Comparison of ENCODE assay signal across 38 cellular contexts in the genomic region with DNA sequence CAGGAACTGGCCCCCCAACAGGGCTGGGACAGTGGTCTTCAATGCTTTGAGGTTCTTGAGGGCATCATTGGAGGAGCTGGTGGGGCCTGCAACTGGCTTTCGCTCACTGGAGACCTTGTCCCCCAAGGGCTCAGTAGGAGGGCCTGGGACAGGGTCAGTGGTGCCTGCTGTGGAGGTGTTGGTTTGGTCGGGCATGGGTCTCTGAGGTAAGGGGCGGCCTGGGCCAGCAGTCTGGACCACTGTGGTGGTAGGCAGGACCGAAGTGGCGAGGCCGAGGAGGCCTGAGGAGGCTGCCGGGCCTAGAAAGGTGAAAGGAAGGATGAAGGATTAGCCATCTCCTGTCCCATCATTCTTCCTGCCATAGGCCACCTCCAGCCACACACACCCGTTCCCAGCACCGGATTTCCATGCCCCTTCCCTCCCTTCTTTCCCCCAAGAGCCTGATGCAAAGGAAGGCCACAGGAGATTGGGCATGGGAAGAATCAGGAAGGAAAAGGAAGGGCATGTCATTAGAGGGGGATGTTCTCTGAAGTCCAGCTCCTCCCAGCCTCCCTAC. TPM values are rescaled to one million over a fixed set of nuclear protein-coding genes. Genes with fewer than 3 reads are reported as not detected.
"Had no signal": no experiment of that assay in that cellular context is flagged by ENCODE, and none has a peak within 500 bp of the region (broad histone marks: within the 10 kb centered on the region; RNA-seq: fewer than 3 reads in every experiment).

No MANE protein-coding gene starts in this region.

- H3K9me3 Mint-ChIP-seq: activated CD4-positive, alpha-beta memory T cell treated with anti-CD3 and anti-CD28 coated beads, Interleukin-2, amount 10 ng/mL, durations not matched to agents 7 days and 5 days; activated naive CD8-positive, alpha-beta T cell treated with anti-CD3 and anti-CD28 coated beads for 36 hours; activated T-cell treated with anti-CD3 and anti-CD28 coated beads, Interleukin-2, amount 50 U/mL, for 72 hours; activated T-helper 17 cell treated with anti-CD3 and anti-CD28 coated beads, Interleukin-2, amount 50 U/mL, for 72 hours; central memory CD8-positive, alpha-beta T cell; T-cell had no signal

- H3K9ac ChIP-seq: SK-N-SH had no signal

- H3K4me2 ChIP-seq: SK-N-SH had no signal

- H3K27me3 Mint-ChIP-seq: activated CD4-positive, alpha-beta memory T cell treated with anti-CD3 and anti-CD28 coated beads, Interleukin-2, amount 10 ng/mL, durations not matched to agents 7 days and 5 days; activated naive CD8-positive, alpha-beta T cell treated with anti-CD3 and anti-CD28 coated beads for 36 hours; activated T-helper 17 cell treated with anti-CD3 and anti-CD28 coated beads, Interleukin-2, amount 50 U/mL, for 72 hours; central memory CD8-positive, alpha-beta T cell; T-cell; T-helper 17 cell had no signal

- H3K27ac Mint-ChIP-seq: activated CD4-positive, alpha-beta memory T cell treated with anti-CD3 and anti-CD28 coated beads, Interleukin-2, amount 10 ng/mL, durations not matched to agents 7 days and 5 days; activated naive CD8-positive, alpha-beta T cell treated with anti-CD3 and anti-CD28 coated beads for 36 hours; activated T-cell treated with anti-CD3 and anti-CD28 coated beads, Interleukin-2, amount 50 U/mL, for 72 hours; activated T-helper 17 cell treated with anti-CD3 and anti-CD28 coated beads, Interleukin-2, amount 50 U/mL, for 72 hours; T-cell; T-helper 17 cell had no signal

- H3K4me1 Mint-ChIP-seq: activated CD4-positive, alpha-beta memory T cell treated with anti-CD3 and anti-CD28 coated beads, Interleukin-2, amount 10 ng/mL, durations not matched to agents 7 days and 5 days; activated naive CD8-positive, alpha-beta T cell treated with anti-CD3 and anti-CD28 coated beads for 36 hours; activated T-helper 17 cell treated with anti-CD3 and anti-CD28 coated beads, Interleukin-2, amount 50 U/mL, for 72 hours; central memory CD8-positive, alpha-beta T cell; T-cell had no signal

- DNase-seq: activated CD4-positive, alpha-beta memory T cell treated with anti-CD3 and anti-CD28 coated beads, Interleukin-2, amount 10 ng/mL, durations not matched to agents 7 days and 5 days; activated CD4-positive, alpha-beta T cell treated with anti-CD3 and anti-CD28 coated beads for 1 hour; activated CD4-positive, alpha-beta T cell treated with anti-CD3 and anti-CD28 coated beads for 48 hours; activated CD4-positive, CD25-positive, alpha-beta regulatory T cell; activated effector memory CD4-positive, alpha-beta T cell treated with anti-CD3 and anti-CD28 coated beads, Interleukin-2, amount 50 U/mL, for 16 hours; activated naive CD4-positive, alpha-beta T cell; activated naive CD4-positive, alpha-beta T cell treated with anti-CD3 and anti-CD28 coated beads, Interleukin-2, amount 50 U/mL, for 16 hours; activated naive CD8-positive, alpha-beta T cell treated with anti-CD3 and anti-CD28 coated beads for 36 hours; activated T-cell treated with anti-CD3 and anti-CD28 coated beads, Interleukin-2, amount 50 U/mL, for 1 hour; activated T-cell treated with anti-CD3 and anti-CD28 coated beads, Interleukin-2, amount 50 U/mL, for 72 hours; amniotic stem cell; aorta; Kasumi-1; KG1; MG63; NCI-H1092; NCI-H1417; NCI-H146; NCI-H187; NCI-H2029 treated with DMSO at 0.1 percent for 48 hours; NCI-H2107; NCI-H2171; NCI-H510A; NCI-H526; NCI-H748 treated with DMSO at 0.1 percent for 48 hours; NK-92 treated with Interleukin-12 subunit alpha and Interleukin-12 subunit beta, amount 100 ng/mL, for 24 hours; PC-3; Peyer's patch; RPMI8226; SHP77 treated with DMSO at 0.1 percent for 48 hours; SK-N-SH; T-cell; T-helper 17 cell; WERI-Rb-1 had no signal

- H3K36me3 ChIP-seq: cardiac muscle cell, MG63, Peyer's patch, SJSA1 had no signal

- H3K4me3 Mint-ChIP-seq: activated CD4-positive, alpha-beta memory T cell treated with anti-CD3 and anti-CD28 coated beads, Interleukin-2, amount 10 ng/mL, durations not matched to agents 7 days and 5 days; activated naive CD8-positive, alpha-beta T cell treated with anti-CD3 and anti-CD28 coated beads for 36 hours; activated T-cell treated with anti-CD3 and anti-CD28 coated beads, Interleukin-2, amount 50 U/mL, for 72 hours; activated T-helper 17 cell treated with anti-CD3 and anti-CD28 coated beads, Interleukin-2, amount 50 U/mL, for 72 hours; central memory CD8-positive, alpha-beta T cell; T-cell; T-helper 17 cell had no signal

- H3K4me3 ChIP-seq: cardiac muscle cell, MG63, Peyer's patch, SJSA1 had no signal

- H3K9me3 ChIP-seq: MG63, Peyer's patch, SJSA1, SK-N-SH had no signal

- H3K4me1 ChIP-seq: Peyer's patch, SJSA1 had no signal

- H3K27me3 ChIP-seq: cardiac muscle cell, MG63, Peyer's patch, SJSA1 had no signal

- H3K27ac ChIP-seq: cardiac muscle cell, Peyer's patch, SJSA1, WERI-Rb-1 had no signal

- H3K36me3 Mint-ChIP-seq: activated naive CD8-positive, alpha-beta T cell treated with anti-CD3 and anti-CD28 coated beads for 36 hours had no signal

- ATAC-seq: activated T-cell treated with anti-CD3 and anti-CD28 coated beads, Interleukin-2, amount 50 U/mL, for 72 hours; activated T-helper 17 cell treated with anti-CD3 and anti-CD28 coated beads, Interleukin-2, amount 50 U/mL, for 72 hours; PC-3; T-cell; T-helper 17 cell had no signal

RNA-seq across cellular contexts. Expression of gene ZFHX2, which starts 28.8 kb away (rescaled TPM):
- total RNA-seq: SJSA1 had no signal

RNA-seq across cellular contexts. Expression of gene JPH4, which starts 55.9 kb away (rescaled TPM):
- total RNA-seq: activated CD4-positive, alpha-beta memory T cell treated with anti-CD3 and anti-CD28 coated beads, Interleukin-2, amount 10 ng/mL, durations not matched to agents 7 days and 5 days; activated T-helper 17 cell treated with anti-CD3 and anti-CD28 coated beads, Interleukin-2, amount 50 U/mL, for 72 hours; PC-3; SJSA1; T-helper 17 cell had no signal
